In the genomic region with DNA sequence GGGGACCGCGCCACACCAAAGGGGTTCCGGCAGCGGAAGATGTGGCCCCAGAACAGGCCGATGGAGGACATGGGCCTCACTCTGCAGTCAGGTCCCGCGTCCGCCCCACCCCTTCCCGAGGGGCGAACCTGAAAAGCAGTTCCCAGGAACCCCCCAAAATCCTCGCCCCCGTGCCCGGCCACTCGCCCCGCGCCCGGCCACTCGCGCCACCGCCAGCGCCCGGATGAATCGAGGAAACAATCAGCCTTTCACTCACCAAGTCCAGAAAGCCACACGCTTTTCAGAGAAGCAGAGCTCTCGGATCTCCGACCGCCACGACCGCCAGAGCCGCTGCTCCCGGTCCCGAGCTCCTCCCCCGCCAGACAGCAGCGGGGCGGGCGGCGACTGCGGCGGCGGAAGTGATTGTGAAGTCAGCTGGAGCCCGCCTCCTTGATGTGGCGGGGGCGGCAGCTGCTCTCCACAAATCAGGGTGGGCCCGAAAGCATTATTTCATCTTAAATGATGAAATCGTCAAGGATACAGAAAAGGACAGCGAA, we compare ENCODE assay signal across 8 cellular contexts. TPM values are rescaled to one million over a fixed set of nuclear protein-coding genes. Genes with fewer than 3 reads are reported as not detected.
A peak's percentile ranks its signal among the peaks of the same experiment; 100 is the strongest.
DNase-seq lines count a peak whose midpoint lies in the region; ATAC-seq and TF ChIP-seq lines count a peak whose summit lies in the region.

A gene with protein sequence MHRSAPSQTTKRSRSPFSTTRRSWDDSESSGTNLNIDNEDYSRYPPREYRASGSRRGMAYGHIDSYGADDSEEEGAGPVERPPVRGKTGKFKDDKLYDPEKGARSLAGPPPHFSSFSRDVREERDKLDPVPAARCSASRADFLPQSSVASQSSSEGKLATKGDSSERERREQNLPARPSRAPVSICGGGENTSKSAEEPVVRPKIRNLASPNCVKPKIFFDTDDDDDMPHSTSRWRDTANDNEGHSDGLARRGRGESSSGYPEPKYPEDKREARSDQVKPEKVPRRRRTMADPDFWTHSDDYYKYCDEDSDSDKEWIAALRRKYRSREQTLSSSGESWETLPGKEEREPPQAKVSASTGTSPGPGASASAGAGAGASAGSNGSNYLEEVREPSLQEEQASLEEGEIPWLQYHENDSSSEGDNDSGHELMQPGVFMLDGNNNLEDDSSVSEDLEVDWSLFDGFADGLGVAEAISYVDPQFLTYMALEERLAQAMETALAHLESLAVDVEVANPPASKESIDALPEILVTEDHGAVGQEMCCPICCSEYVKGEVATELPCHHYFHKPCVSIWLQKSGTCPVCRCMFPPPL (minus strand): TSS at position 338 of the 536 bp plus-strand sequence. CDS start 2,380 bp downstream, outside the sequence.

- POLR2A ChIA-PET in A673 (lab: Charles Lee; ENCODE audit: low non-redundant PET), result no interaction called here

- peak within 1 kb of the TSS; percentile 75 for H3K4me3 ChIP-seq in A673 (ENCODE audit: low read depth, low read length, poor library complexity, severe bottlenecking)
- H3K4me3 ChIP-seq in colonic mucosa, result peak within 1 kb of the TSS; percentile 49

- DNase-seq in A673 (ENCODE audit: low spot score), result peak; percentile 79
- peak; percentile 67 for DNase-seq in NCI-H345 treated with DMSO at 0.1 percent for 48 hours (lab: John Stamatoyannopoulos, UW; ENCODE audit: unreplicated experiment)
- DNase-seq in activated CD4-positive, alpha-beta T cell treated with anti-CD3 and anti-CD28 coated beads for 4 hours, result peak; percentile 67 to 68
- DNase-seq in colonic mucosa, result peak; percentile 65
- DNase-seq in stimulated activated CD4-positive, alpha-beta T cell treated with anti-CD3 and anti-CD28 coated beads, Interleukin-1b, Interleukin-23, amount 100 ng/mL, for 24 hours (ENCODE audit: low read depth in 4 of 4, low spot score in 1 of 4), result peak; percentile 19 to 58 (median 46)

- peak; percentile 80 for ATAC-seq in GM18858 (IDR thresholded peaks at IDR 0.05; ENCODE audit: unreplicated experiment)
- peak; percentile 90 for ATAC-seq in HG03095 (IDR thresholded peaks at IDR 0.05; ENCODE audit: unreplicated experiment)

- H3K9me3 ChIP-seq in A673 (ENCODE audit: low read depth, low read length, poor library complexity, severe bottlenecking), result no peaks in the 10 kb centered on the region
- H3K9me3 ChIP-seq in colonic mucosa, result no peaks in the 10 kb centered on the region

- H3K4me1 ChIP-seq in A673 (ENCODE audit: insufficient read depth, low read length, poor library complexity, severe bottlenecking) (peaks cover 12% of the 10 kb centered on the region), colonic mucosa (no peaks in the 10 kb centered on the region)

- TF ChIP-seq CTCF in A673 (conservative IDR thresholded peaks at IDR 0.05; ENCODE audit: low read depth, low read length), result no peak
- TF ChIP-seq CTCF in colonic mucosa (IDR thresholded peaks at IDR 0.05), result no peak

- intact Hi-C loops in A673 (cut with micrococcal nuclease; ENCODE audit: unreplicated experiment) (no loop called here), colonic mucosa (cut with DNase I) (no loop called here)

- no TSS peak for BruUV-seq in A673 (replicated peaks; lab: Mats Ljungman, UMichigan)

- H3K9ac ChIP-seq in colonic mucosa (ENCODE audit: low read depth in 2 of 2, low read length in 2 of 2), result peak within 1 kb of the TSS; percentile 51 to 62

- H3K27me3 ChIP-seq in A673 (replicated peaks; ENCODE audit: insufficient read depth, low read depth, low read length, poor library complexity), result no peaks in the 10 kb centered on the region
- peaks cover 3% of the 10 kb centered on the region for H3K27me3 ChIP-seq in colonic mucosa
- no peaks in the 10 kb centered on the region for H3K27me3 ChIP-seq in layer of hippocampus (ENCODE audit: control insufficient read depth, insufficient read depth, low read length)

- H3K27ac ChIP-seq in A673 (ENCODE audit: low read depth, low read length, poor library complexity, severe bottlenecking), result peak within 1 kb of the TSS; percentile 76
- peak within 1 kb of the TSS; percentile 34 for H3K27ac ChIP-seq in colonic mucosa
- peak within 1 kb of the TSS; percentile 64 for H3K27ac ChIP-seq in layer of hippocampus (ENCODE audit: low read depth, low read length)

- no peaks in the 10 kb centered on the region for H3K36me3 ChIP-seq in A673 (ENCODE audit: insufficient read depth, low read length, poor library complexity, severe bottlenecking)
- no peaks in the 10 kb centered on the region for H3K36me3 ChIP-seq in colonic mucosa

- CTCF ChIA-PET in A673 (lab: Charles Lee), result interaction anchor here (0.5 to 1.6 kb wide), 3 partner anchors 28 to 337 kb away, joined by 3 to 7 read pairs (median 4); a partner anchor contains a TSS

RNA-seq across cellular contexts. Expression of the gene that starts here (rescaled TPM):
- 36.0 and 40.1 TPM in 2 replicates for total RNA-seq in A673 (2021)
- 1 to 10 TPM; 9.3 to 9.8 TPM for total RNA-seq in colonic mucosa

Comparison
In these comparisons a context has a peak if more than half of its experiments do, and no peak if none do; other contexts are left out.
1. Peak in every context shown above with its lines: DNase-seq, ATAC-seq, H3K4me3 ChIP-seq and H3K27ac ChIP-seq.